Comparison of ENCODE assay signal across 3 cellular contexts in the genomic region with DNA sequence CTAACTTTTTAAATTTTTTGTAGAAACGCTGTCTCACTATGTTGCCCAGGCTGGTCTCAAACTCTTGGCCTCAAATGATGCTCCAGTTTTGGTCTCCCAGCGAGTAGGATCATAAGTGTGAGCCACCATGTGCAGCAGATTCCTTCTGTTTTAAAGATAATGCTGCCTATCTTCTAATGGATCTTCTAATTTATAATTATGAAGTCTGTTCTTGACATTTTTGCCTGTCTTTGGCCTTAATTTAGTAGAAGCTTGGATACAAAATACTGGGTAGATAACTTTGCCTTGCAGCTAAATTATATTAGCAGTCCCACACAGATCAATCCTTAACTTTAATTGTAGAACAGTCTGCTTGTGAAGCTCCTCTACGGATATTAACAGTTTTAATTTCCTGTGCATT.
"Had no signal": no experiment of that assay in that cellular context is flagged by ENCODE, and none has a peak within 500 bp of the region (broad histone marks: within the 10 kb centered on the region; RNA-seq: fewer than 3 reads in every experiment).

No MANE protein-coding gene starts in this region.

- ATAC-seq: GM12878 had no signal

- H3K4me3 ChIP-seq: GM12878 had no signal

- DNase-seq: GDM1, GF-D8 had no signal
